19 cellular contexts compared by ENCODE assay signal in the genomic region with DNA sequence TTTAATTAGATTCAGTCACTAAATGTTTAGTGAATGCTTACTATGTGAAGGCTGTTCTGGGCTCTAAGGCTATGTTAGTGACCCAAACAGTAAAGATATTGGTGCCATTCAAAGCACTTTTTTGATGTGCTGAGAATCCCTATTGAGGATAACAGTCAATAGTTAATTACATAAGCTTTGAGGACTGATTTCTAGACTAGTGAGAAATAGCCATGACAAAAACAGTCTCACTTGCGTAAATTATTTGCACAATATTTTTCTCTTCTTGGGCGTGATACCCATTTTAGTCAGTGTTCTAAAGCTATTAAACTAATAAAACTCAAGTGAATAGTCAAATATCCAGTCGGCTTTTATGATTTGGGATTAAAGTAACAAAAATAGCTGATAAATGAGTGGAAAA.
DNase-seq lines count a peak whose midpoint lies in the region; ATAC-seq, FAIRE-seq and TF ChIP-seq lines count a peak whose summit lies in the region.
"Had no signal": no experiment of that assay in that cellular context is flagged by ENCODE, and none has a peak within 500 bp of the region (broad histone marks: within the 10 kb centered on the region; RNA-seq: fewer than 3 reads in every experiment).

No MANE protein-coding gene starts in this region.

- TF ChIP-seq POLR2A in right lobe of liver (IDR thresholded peaks at IDR 0.05) (no peak), HepG2 (IDR thresholded peaks at IDR 0.05; ENCODE audit: insufficient read depth in 1 of 2, low read depth in 2 of 2, low read length in 2 of 2) (no peak)

- H3K27ac ChIP-seq in right lobe of liver (no peak overlapping the region), HepG2 (ENCODE audit: extremely low read length, insufficient read depth, low read length) (no peak overlapping the region), Karpas-422 (ENCODE audit: low read length) (no peak overlapping the region)
- H3K27ac ChIP-seq: BLaER1, C4-2B had no signal

- H3K36me3 ChIP-seq in right lobe of liver = no peaks in the 10 kb centered on the region
- H3K36me3 ChIP-seq in HepG2 (replicated peaks in 1 of 2; ENCODE audit: control insufficient read depth in 1 of 2, insufficient read depth in 2 of 2, low read length in 2 of 2) = no peaks in the 10 kb centered on the region
- no peaks in the 10 kb centered on the region for H3K36me3 ChIP-seq in Karpas-422 (ENCODE audit: insufficient read depth, low read length)
- H3K36me3 ChIP-seq: HAP-1 had no signal

- TF ChIP-seq CTCF in right lobe of liver (IDR thresholded peaks at IDR 0.05) (no peak), HepG2 (CRISPR knock-in tag; IDR thresholded peaks at IDR 0.05) (no peak)

- TF ChIP-seq RAD21 in HepG2 (CRISPR knock-in tag; IDR thresholded peaks at IDR 0.05) = no peak

- H3K27me3 ChIP-seq in right lobe of liver (no peaks in the 10 kb centered on the region), HepG2 (ENCODE audit: control insufficient read depth in 1 of 2, insufficient read depth in 2 of 2, low read length in 2 of 2) (no peaks in the 10 kb centered on the region), Karpas-422 (ENCODE audit: low read length) (no peaks in the 10 kb centered on the region)
- H3K27me3 ChIP-seq: BLaER1 had no signal

- H3K4me2 ChIP-seq in HepG2 (ENCODE audit: low read depth, low read length) (no peak overlapping the region), Karpas-422 (ENCODE audit: low read depth, low read length, poor library complexity, severe bottlenecking) (no peak overlapping the region)
- H3K4me2 ChIP-seq: BLaER1 had no signal

- H3K79me2 ChIP-seq in HepG2 (ENCODE audit: insufficient read depth, low read length) (no peaks in the 10 kb centered on the region), Karpas-422 (ENCODE audit: low read length) (no peaks in the 10 kb centered on the region)

- POLR2A ChIA-PET in HepG2 (lab: Yijun Ruan, JAX) = no interaction called here

- no peak for TF ChIP-seq EP300 in HepG2 (IDR thresholded peaks at IDR 0.05; ENCODE audit: low read depth in 2 of 2, low read length in 2 of 2)
- no peak for TF ChIP-seq EP300 in HepG2 (CRISPR knock-in tag; IDR thresholded peaks at IDR 0.05; ENCODE audit: borderline replicate concordance)

- H3K9me3 ChIP-seq in right lobe of liver (no peaks in the 10 kb centered on the region), HepG2 (ENCODE audit: low read length) (no peaks in the 10 kb centered on the region), Karpas-422 (ENCODE audit: low read length) (no peaks in the 10 kb centered on the region)
- H3K9me3 ChIP-seq: Caco-2, HAP-1 had no signal

- no peak overlapping the region for H3K9ac ChIP-seq in HepG2 (ENCODE audit: insufficient read depth, low read depth, low read length)
- H3K9ac ChIP-seq in Karpas-422 (ENCODE audit: low read length) = no peak overlapping the region
- H3K9ac ChIP-seq: BLaER1 had no signal

- no peaks in the 10 kb centered on the region for H4K20me1 ChIP-seq in HepG2 (ENCODE audit: insufficient read depth, low read length)
- no peaks in the 10 kb centered on the region for H4K20me1 ChIP-seq in Karpas-422 (ENCODE audit: insufficient read depth, low read depth, low read length)
- H4K20me1 ChIP-seq: BLaER1 had no signal

- H3K4me3 ChIP-seq in right lobe of liver = no peak overlapping the region
- H3K4me3 ChIP-seq in HepG2 (replicated peaks in 1 of 3; ENCODE audit: insufficient read depth in 1 of 3, low read depth in 2 of 3, low read length in 3 of 3) = no peak overlapping the region
- no peak overlapping the region for H3K4me3 ChIP-seq in Karpas-422 (ENCODE audit: low read length)
- H3K4me3 ChIP-seq: BLaER1, HAP-1 had no signal

- peaks cover 0 to 11% (median 4%) of the 10 kb centered on the region in 4 donors for H3K4me1 ChIP-seq in right lobe of liver
- no peaks in the 10 kb centered on the region for H3K4me1 ChIP-seq in HepG2 (ENCODE audit: insufficient read depth, low read length)
- H3K4me1 ChIP-seq in Karpas-422 (ENCODE audit: low read length) = no peaks in the 10 kb centered on the region
- H3K4me1 ChIP-seq: BLaER1 had no signal

- no peak for DNase-seq in right lobe of liver
- DNase-seq in HepG2 (ENCODE audit: low spot score) = no peak
- peak; percentile 7 for DNase-seq in Karpas-422
- DNase-seq in NCI-H748 treated with DMSO at 0.1 percent for 48 hours (lab: John Stamatoyannopoulos, UW) = peak; percentile 31
- no peak for DNase-seq in left lobe of liver (ENCODE audit: low spot score)
- no peak for DNase-seq in NCI-H1694 treated with DMSO at 0.1 percent for 48 hours (lab: John Stamatoyannopoulos, UW)
- DNase-seq: Caco-2; CD4-positive, CD25-positive, alpha-beta regulatory T cell; CD8-positive, alpha-beta T cell; DMS153; DND-41; GOT3; HFFc6 had no signal

- FAIRE-seq in HepG2 (lab: Jason Lieb, UNC) = no peak
- FAIRE-seq: G401.6 had no signal

- ATAC-seq in right lobe of liver (peak; percentile 51 to 72 (median 62)), HepG2 (no peak), left lobe of liver (peak; percentile 62), HG03097 (IDR thresholded peaks at IDR 0.05; ENCODE audit: low FRiP score, unreplicated experiment) (no peak), HG03457 (IDR thresholded peaks at IDR 0.05; ENCODE audit: unreplicated experiment) (no peak)
- ATAC-seq: CD8-positive, alpha-beta T cell had no signal

- WGBS in right lobe of liver (ENCODE audit: insufficient coverage, low coverage, low lambda C conversion rate, missing lambda C conversion rate) = 33% methylated on average over 3 of the region's 3 CpGs
- 5% methylated on average over 3 of the region's 3 CpGs for WGBS in HepG2 (ENCODE audit: low lambda C conversion rate)

- intact Hi-C loops in right lobe of liver (cut with DNase I) (no loop called here), HepG2 (cut with micrococcal nuclease; ENCODE audit: unreplicated experiment) (no loop called here)

- no TSS peak for BruUV-seq in HepG2 (replicated peaks; lab: Mats Ljungman, UMichigan)

- in situ Hi-C loops in HepG2 (cut with HindIII; ENCODE audit: extremely low pct_ligation_motif_present, low pct_unique_long_range_greater_than_20kb) = no loop called here

- no peak overlapping the region for H2AFZ ChIP-seq in HepG2 (ENCODE audit: low read length)
- no peak overlapping the region for H2AFZ ChIP-seq in Karpas-422 (ENCODE audit: low read length)

- CTCF ChIA-PET in HepG2 (lab: Yijun Ruan, JAX; ENCODE audit: low intra/inter-chr PET ratio, low total read pairs) = no interaction called here

- H3K9me2 ChIP-seq in Karpas-422 (replicated peaks; ENCODE audit: insufficient read depth, low read length) = no peaks in the 10 kb centered on the region

TF ChIP-seq in HepG2, 621 proteins besides CTCF, POLR2A, EP300 and RAD21 (continues in another document):
- TF ChIP-seq, protein P1, sequence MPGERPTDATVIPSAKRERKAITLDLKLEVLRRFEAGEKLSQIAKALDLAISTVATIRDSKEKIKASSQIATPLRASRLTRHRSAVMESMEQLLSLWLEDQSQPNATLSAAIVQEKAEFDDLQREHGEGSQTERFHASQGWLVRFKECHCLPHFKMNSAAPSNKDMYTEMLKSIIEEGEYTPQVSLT (CRISPR knock-in tag; IDR thresholded peaks at IDR 0.05; ENCODE audit: borderline replicate concordance, low read depth) = no peak
- no peak for TF ChIP-seq ZNF576 (CRISPR knock-in tag; IDR thresholded peaks at IDR 0.05)
- no peak for TF ChIP-seq IRX3 (CRISPR knock-in tag; IDR thresholded peaks at IDR 0.05; ENCODE audit: borderline replicate concordance, low read depth)
- TF ChIP-seq BRD4 (CRISPR knock-in tag; IDR thresholded peaks at IDR 0.05) = no peak
- no peak for TF ChIP-seq SUZ12 (IDR thresholded peaks at IDR 0.05; ENCODE audit: low read depth, low read length)
- no peak for TF ChIP-seq HNRNPLL (IDR thresholded peaks at IDR 0.05; ENCODE audit: low read depth, low read length, poor library complexity, severe bottlenecking)

Comparison
In these comparisons a context has a peak if more than half of its experiments do, and no peak if none do; other contexts are left out.
1. ATAC-seq: peak in right lobe of liver (4 of 4) and left lobe of liver (single experiment); none in HepG2 (single experiment), HG03097 (single experiment) and HG03457 (single experiment).
2. DNase-seq: peak in Karpas-422 (single experiment) and NCI-H748 treated with DMSO at 0.1 percent for 48 hours (single experiment); none in right lobe of liver (0 of 3), HepG2 (single experiment), left lobe of liver (single experiment) and NCI-H1694 treated with DMSO at 0.1 percent for 48 hours (single experiment).